ENCODE assay signal across 1 cellular context in the genomic region with DNA sequence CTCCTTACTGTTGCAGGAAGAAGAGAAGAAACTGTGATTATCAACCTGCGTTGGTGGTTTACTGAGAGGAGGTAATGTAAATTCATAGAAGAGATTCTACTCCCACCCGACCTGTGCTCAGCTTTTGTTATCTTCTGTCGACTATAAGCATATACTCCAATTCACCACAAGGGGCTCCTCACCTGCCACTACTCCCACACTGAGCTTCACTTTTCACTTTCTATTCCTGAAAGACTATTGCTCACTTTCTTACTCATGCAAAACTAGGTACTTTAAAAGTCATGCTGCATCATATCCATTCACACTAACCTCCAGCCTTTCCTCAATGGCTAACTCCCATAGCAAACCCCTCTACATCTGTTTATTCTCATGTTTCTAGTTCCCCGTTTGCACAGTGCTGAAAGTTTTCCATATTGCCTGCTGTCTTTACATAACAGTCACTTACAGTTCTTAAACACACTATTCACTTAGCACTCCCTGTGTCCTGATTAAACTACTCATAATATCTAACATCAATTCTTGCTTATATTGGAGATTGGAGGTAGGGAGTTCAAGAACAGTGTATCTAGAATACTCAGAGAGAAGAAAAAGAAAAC.
TF ChIP-seq lines count a peak whose summit lies in the region.

No MANE protein-coding gene starts in this region.

TF ChIP-seq in HEK293, 187 proteins besides CTCF, POLR2A, EP300 and RAD21 (continued from another document):
- no peak for TF ChIP-seq ZNF549 (tag by site-specific recombination; IDR thresholded peaks at IDR 0.05)
- peak; percentile 25; the same call in 1 of the 2 replicates for TF ChIP-seq ZBTB20 (tag by site-specific recombination; IDR thresholded peaks at IDR 0.05)
- peak; percentile 33; the same call in 1 of the 2 replicates for TF ChIP-seq EGR2 (tag by site-specific recombination; IDR thresholded peaks at IDR 0.05; ENCODE audit: low read depth)
- no peak for TF ChIP-seq HOXC10 (CRISPR knock-in tag; IDR thresholded peaks at IDR 0.05)
- TF ChIP-seq ZNF398 (tag by site-specific recombination; IDR thresholded peaks at IDR 0.05): no peak
- peak; percentile 49; the same call in 1 of the 2 replicates for TF ChIP-seq ZNF654 (tag by site-specific recombination; IDR thresholded peaks at IDR 0.05; ENCODE audit: low read depth)
- TF ChIP-seq, protein P1, sequence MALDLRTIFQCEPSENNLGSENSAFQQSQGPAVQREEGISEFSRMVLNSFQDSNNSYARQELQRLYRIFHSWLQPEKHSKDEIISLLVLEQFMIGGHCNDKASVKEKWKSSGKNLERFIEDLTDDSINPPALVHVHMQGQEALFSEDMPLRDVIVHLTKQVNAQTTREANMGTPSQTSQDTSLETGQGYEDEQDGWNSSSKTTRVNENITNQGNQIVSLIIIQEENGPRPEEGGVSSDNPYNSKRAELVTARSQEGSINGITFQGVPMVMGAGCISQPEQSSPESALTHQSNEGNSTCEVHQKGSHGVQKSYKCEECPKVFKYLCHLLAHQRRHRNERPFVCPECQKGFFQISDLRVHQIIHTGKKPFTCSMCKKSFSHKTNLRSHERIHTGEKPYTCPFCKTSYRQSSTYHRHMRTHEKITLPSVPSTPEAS (tag by site-specific recombination; IDR thresholded peaks at IDR 0.05): no peak
